1 cellular context compared by ENCODE assay signal in the genomic region with DNA sequence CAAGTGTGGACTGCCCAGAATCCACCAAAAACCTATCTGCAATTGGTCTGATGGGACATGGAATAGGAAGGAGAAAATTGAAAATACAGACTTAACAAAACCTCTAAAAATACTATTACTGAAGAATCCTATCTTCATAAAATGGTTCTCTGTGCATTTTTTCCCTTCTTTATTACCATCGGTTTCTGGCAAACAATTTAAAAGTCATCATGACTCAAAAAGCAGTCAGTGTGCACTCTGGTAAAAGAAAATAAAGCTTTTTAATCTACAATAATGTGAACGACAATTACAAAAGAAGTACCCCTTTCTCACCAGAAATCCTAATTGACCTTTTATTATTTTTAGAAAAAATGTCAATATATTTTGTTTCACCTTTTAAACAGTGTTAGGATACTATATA.
TF ChIP-seq lines count a peak whose summit lies in the region.

No MANE protein-coding gene starts in this region.

TF ChIP-seq in endothelial cell of umbilical vein, 7 proteins besides CTCF, POLR2A, EP300 and RAD21 (continued from another document):
- TF ChIP-seq EZH2 (IDR thresholded peaks at IDR 0.05; ENCODE audit: borderline replicate concordance, low read depth, low read length, severe bottlenecking) (no peak), FOS (IDR thresholded peaks at IDR 0.05; ENCODE audit: borderline replicate concordance, insufficient read depth, low read length) (no peak), POLR2AphosphoS5 (IDR thresholded peaks at IDR 0.05; ENCODE audit: insufficient read depth, low read depth, low read length) (no peak)
TF ChIP-seq in endothelial cell of umbilical vein: peak in this region for 0.
